ENCODE assay signal across 24 cellular contexts in the genomic region with DNA sequence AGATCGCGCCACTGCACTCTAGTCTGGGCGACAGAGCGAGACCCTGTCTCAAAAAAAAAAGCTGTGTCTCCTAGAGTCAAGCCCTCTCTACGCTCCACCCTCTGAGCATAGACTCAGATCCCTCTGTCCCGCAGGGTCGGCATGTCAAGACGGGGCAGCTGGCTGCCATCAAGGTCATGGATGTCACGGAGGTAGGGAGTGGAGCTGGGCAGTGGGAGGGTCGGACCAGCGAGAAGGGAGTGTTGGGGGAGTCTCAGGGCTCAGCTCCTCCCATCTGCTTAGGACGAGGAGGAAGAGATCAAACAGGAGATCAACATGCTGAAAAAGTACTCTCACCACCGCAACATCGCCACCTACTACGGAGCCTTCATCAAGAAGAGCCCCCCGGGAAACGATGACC. TPM values are rescaled to one million over a fixed set of nuclear protein-coding genes. Genes with fewer than 3 reads are reported as not detected.
A peak's percentile ranks its signal among the peaks of the same experiment; 100 is the strongest.
DNase-seq lines count a peak whose midpoint lies in the region; ATAC-seq, FAIRE-seq and TF ChIP-seq lines count a peak whose summit lies in the region.
"Had no signal": no experiment of that assay in that cellular context is flagged by ENCODE, and none has a peak within 500 bp of the region (broad histone marks: within the 10 kb centered on the region; RNA-seq: fewer than 3 reads in every experiment).

No MANE protein-coding gene starts in this region.

- no peak overlapping the region for H3K18ac ChIP-seq in H9 (ENCODE audit: insufficient read length, low read depth, low read length)

- H3K79me2 ChIP-seq in H9 (ENCODE audit: insufficient read depth, low read length): no peaks in the 10 kb centered on the region
- H3K79me2 ChIP-seq in keratinocyte (ENCODE audit: control insufficient read depth, insufficient read depth, low read length): peaks cover 45% of the 10 kb centered on the region

- H3K9me3 ChIP-seq in H9 (ENCODE audit: control insufficient read depth, low read depth, low read length): no peaks in the 10 kb centered on the region
- no peaks in the 10 kb centered on the region for H3K9me3 ChIP-seq in keratinocyte (ENCODE audit: control insufficient read depth, low read depth, low read length)
- H3K9me3 ChIP-seq: MG63 had no signal

- H3K14ac ChIP-seq in H9 (ENCODE audit: insufficient read depth, low read length): no peak overlapping the region

- no peak overlapping the region for H3K27ac ChIP-seq in H9 (ENCODE audit: insufficient read length, low read depth, low read length)
- peak overlapping the region; percentile 73 for H3K27ac ChIP-seq in cingulate gyrus (ENCODE audit: low read depth, low read length)
- peak overlapping the region; percentile 36 for H3K27ac ChIP-seq in keratinocyte (ENCODE audit: control insufficient read depth, insufficient read depth, low read length)
- peak overlapping the region in 13 of 21 experiments; percentile 25 to 77 (median 52) for H3K27ac ChIP-seq in skin epidermis

- no peak overlapping the region for H4K5ac ChIP-seq in H9 (ENCODE audit: insufficient read length, low read depth, low read length)

- H3T11ph ChIP-seq in H9 (ENCODE audit: low read length): no peak overlapping the region

- no peak overlapping the region for H2BK120ac ChIP-seq in H9 (ENCODE audit: low read depth, low read length, poor library complexity, severe bottlenecking)

- H3K27me3 Mint-ChIP-seq in H9 (ENCODE audit: low read depth): no peaks in the 10 kb centered on the region
- H3K27me3 Mint-ChIP-seq in stimulated activated naive B cell treated with anti-CD40 and anti-IgM and Interleukin-4, amounts not matched to agents 10 μg/mL and 1 μg/mL and 100 μg/mL, for 72 hours: no peaks in the 10 kb centered on the region

- no CpG with 5 or more reads among the region's 17 CpGs for WGBS in H9 (ENCODE audit: extremely low coverage, insufficient read length, low lambda C conversion rate)

- no peak overlapping the region for H4K8ac ChIP-seq in H9 (replicated peaks; ENCODE audit: insufficient read length, low read depth, low read length)

- H3K56ac ChIP-seq in H9 (ENCODE audit: insufficient read length, low read depth, low read length): no peak overlapping the region

- H2AK5ac ChIP-seq in H9 (ENCODE audit: insufficient read length, low read length): no peak overlapping the region

- TF ChIP-seq CTCF in H9 (conservative IDR thresholded peaks at IDR 0.05) (no peak), keratinocyte (optimal IDR thresholded peaks at IDR 0.05 in 1 of 3, IDR thresholded peaks at IDR 0.05 in 1 of 3, conservative IDR thresholded peaks at IDR 0.05 in 1 of 3; ENCODE audit: extremely low read depth in 1 of 3, insufficient read depth in 2 of 3, low read length in 3 of 3) (no peak), omental fat pad (IDR thresholded peaks at IDR 0.05) (no peak)

- H3K27ac Mint-ChIP-seq in H9: peak overlapping the region in 2 of 3 experiments; percentile 29 to 79; a peak in 2 of 7 replicates
- no peak overlapping the region for H3K27ac Mint-ChIP-seq in stimulated activated naive B cell treated with anti-CD40 and anti-IgM and Interleukin-4, amounts not matched to agents 10 μg/mL and 1 μg/mL and 100 μg/mL, for 72 hours

- no peak overlapping the region for H3K4me2 ChIP-seq in H9 (ENCODE audit: insufficient read depth, insufficient read length, low read length)
- H3K4me2 ChIP-seq in keratinocyte (ENCODE audit: control insufficient read depth, extremely low read depth, insufficient read depth, low read depth, low read length): no peak overlapping the region

- H3K9ac ChIP-seq in H9 (ENCODE audit: extremely low read depth, insufficient read length, low read length) (no peak overlapping the region), keratinocyte (ENCODE audit: control insufficient read depth, extremely low read depth, insufficient read depth, low read length) (no peak overlapping the region)

- no peak overlapping the region for H3K23ac ChIP-seq in H9 (ENCODE audit: insufficient read length, low read depth, low read length)

- H3K4me1 ChIP-seq in H9 (ENCODE audit: insufficient read depth, low read length): no peaks in the 10 kb centered on the region
- H3K4me1 ChIP-seq in keratinocyte (ENCODE audit: control insufficient read depth, extremely low read depth, insufficient read depth, low read length): peaks cover 13% of the 10 kb centered on the region

- no peaks in the 10 kb centered on the region for H3K79me1 ChIP-seq in H9 (ENCODE audit: insufficient read depth, low read depth, low read length, poor library complexity, severe bottlenecking)

- H2BK5ac ChIP-seq in H9 (ENCODE audit: insufficient read length, low read length): no peak overlapping the region

- H3K36me3 Mint-ChIP-seq in H9 (ENCODE audit: insufficient read depth in 1 of 3, low read depth in 3 of 3): peaks cover 13 to 38% (median 28%) of the 10 kb centered on the region in 3 experiments; a peak in 6 of 7 replicates
- H3K36me3 Mint-ChIP-seq in stimulated activated naive B cell treated with anti-CD40 and anti-IgM and Interleukin-4, amounts not matched to agents 10 μg/mL and 1 μg/mL and 100 μg/mL, for 72 hours: peaks cover 37 to 50% of the 10 kb centered on the region in 2 donors

- H3K4me3 ChIP-seq in keratinocyte (ENCODE audit: control insufficient read depth in 2 of 3, extremely low read depth in 1 of 3, insufficient read depth in 2 of 3, low read depth in 1 of 3, low read length in 3 of 3): no peak overlapping the region
- H3K4me3 ChIP-seq in skin epidermis: no peak overlapping the region
- H3K4me3 ChIP-seq: MG63 had no signal

- no peak overlapping the region for H2AFZ ChIP-seq in H9 (ENCODE audit: low read length)
- H2AFZ ChIP-seq in keratinocyte (ENCODE audit: control insufficient read depth, low read length): no peak overlapping the region

- H2BK12ac ChIP-seq in H9 (ENCODE audit: insufficient read length, low read depth, low read length): no peak overlapping the region

- no peak overlapping the region for H2BK20ac ChIP-seq in H9 (ENCODE audit: low read depth, low read length, poor library complexity, severe bottlenecking)

- H2BK15ac ChIP-seq in H9 (ENCODE audit: low read depth, low read length): no peak overlapping the region

- H4K20me1 ChIP-seq in H9 (ENCODE audit: control insufficient read depth, insufficient read depth, insufficient read length) (no peaks in the 10 kb centered on the region), keratinocyte (ENCODE audit: control insufficient read depth, extremely low read depth, insufficient read depth, low read length) (no peaks in the 10 kb centered on the region)

- H3K36me3 ChIP-seq in keratinocyte (ENCODE audit: control insufficient read depth in 2 of 2, extremely low read depth in 1 of 2, insufficient read depth in 2 of 2, low read length in 2 of 2): peaks cover 50 to 57% of the 10 kb centered on the region in 2 experiments
- H3K36me3 ChIP-seq: MG63 had no signal

- peaks cover 3 to 13% of the 10 kb centered on the region in 2 experiments for H3K4me1 Mint-ChIP-seq in H9
- peaks cover 3 to 13% of the 10 kb centered on the region in 2 donors for H3K4me1 Mint-ChIP-seq in stimulated activated naive B cell treated with anti-CD40 and anti-IgM and Interleukin-4, amounts not matched to agents 10 μg/mL and 1 μg/mL and 100 μg/mL, for 72 hours

- H3K9me1 ChIP-seq in keratinocyte (ENCODE audit: control insufficient read depth, extremely low read depth, insufficient read depth, low read length): no peaks in the 10 kb centered on the region

- DNase-seq in H9 (no peak), keratinocyte (ENCODE audit: low read depth, low spot score) (no peak), DMS53 treated with DMSO at 0.1 percent for 48 hours (lab: John Stamatoyannopoulos, UW; ENCODE audit: unreplicated experiment) (no peak), omental fat pad (ENCODE audit: low spot score) (no peak)
- no peak for DNase-seq in stimulated activated naive B cell treated with anti-CD40 and anti-IgM and Interleukin-4, amounts not matched to agents 10 μg/mL and 1 μg/mL and 100 μg/mL, for 72 hours
- no peak for DNase-seq in activated CD4-positive, alpha-beta T cell treated with anti-CD3 and anti-CD28 coated beads for 1 hour
- DNase-seq: 8988T, DND-41, GDM1, HCEC 1CT, Kasumi-1, MG63, NCI-H1048, NCI-H1436, NCI-H1930, NCI-H2171, NCI-H446 treated with DMSO at 0.1 percent for 48 hours, SHP77 had no signal

- H3K27me3 ChIP-seq in H9 (ENCODE audit: insufficient read depth, low read length) (no peaks in the 10 kb centered on the region), keratinocyte (ENCODE audit: control insufficient read depth, extremely low read depth, insufficient read depth, low read length) (no peaks in the 10 kb centered on the region)
- H3K27me3 ChIP-seq: MG63 had no signal

- no peak overlapping the region for H3K4ac ChIP-seq in H9 (ENCODE audit: low read depth, low read length)

- ATAC-seq in stimulated activated naive B cell treated with anti-CD40 and anti-IgM and Interleukin-4, amounts not matched to agents 10 μg/mL and 1 μg/mL and 100 μg/mL, for 72 hours (replicated peaks): no peak
- no peak for ATAC-seq in omental fat pad (ENCODE audit: low FRiP score)

- dilution Hi-C loops in keratinocyte (cut with MboI; ENCODE audit: extremely low pct_ligation_motif_present, low sequenced_read_pairs): no loop called here

- no peak overlapping the region for H4K91ac ChIP-seq in H9 (ENCODE audit: insufficient read length, low read depth, low read length)

- no peak overlapping the region; a peak in 1 of 5 replicates for H3K4me3 Mint-ChIP-seq in H9
- no peak overlapping the region for H3K4me3 Mint-ChIP-seq in stimulated activated naive B cell treated with anti-CD40 and anti-IgM and Interleukin-4, amounts not matched to agents 10 μg/mL and 1 μg/mL and 100 μg/mL, for 72 hours
- H3K4me3 Mint-ChIP-seq: CD14-positive monocyte had no signal

- no peak for FAIRE-seq in keratinocyte (lab: Jason Lieb, UNC)
- FAIRE-seq: RCC 7860 had no signal

- no peaks in the 10 kb centered on the region for H3K23me2 ChIP-seq in H9 (ENCODE audit: insufficient read length, low read depth, low read length, poor library complexity, severe bottlenecking)

- H3K9me3 Mint-ChIP-seq in H9: no peaks in the 10 kb centered on the region
- no peaks in the 10 kb centered on the region for H3K9me3 Mint-ChIP-seq in stimulated activated naive B cell treated with anti-CD40 and anti-IgM and Interleukin-4, amounts not matched to agents 10 μg/mL and 1 μg/mL and 100 μg/mL, for 72 hours

RNA-seq across cellular contexts. Expression of gene C17orf107, which starts 18.5 kb away (rescaled TPM):
- total RNA-seq in H9 (2021): 4.0 and 4.4 TPM in 2 replicates
- polyA plus RNA-seq in keratinocyte: 0.31 to 0.68 TPM (median 0.33 TPM) in 3 replicates
- 0.51 TPM for polyA plus RNA-seq in keratinocyte (2011; ENCODE audit: low read depth)
- 0.09 and 0.17 TPM in 2 replicates for polyA plus RNA-seq in keratinocyte (2011; cell fraction: cytosol; rRNA removed)
- polyA plus RNA-seq in keratinocyte (2011; cell fraction: nucleus; rRNA removed): 2.0 and 3.3 TPM in 2 replicates
- 0.30 and 1.4 TPM in 2 replicates for polyA plus RNA-seq in keratinocyte (2012; ENCODE audit: low replicate concordance)
- 0.26 to 0.89 TPM (median 0.83 TPM) in 3 replicates for polyA minus RNA-seq in keratinocyte
- polyA minus RNA-seq in keratinocyte (2011; cell fraction: cytosol; rRNA and poly(A)+ RNA removed): not detected
- 2.8 and 3.9 TPM in 2 replicates for polyA minus RNA-seq in keratinocyte (2011; cell fraction: nucleus; rRNA and poly(A)+ RNA removed)
- total RNA-seq in omental fat pad: 1 to 10 TPM in 3 of 4 donors, under 1 TPM in 1; 0.63 to 8.4 (median 3.3) TPM

RNA-seq across cellular contexts. Expression of gene CHRNE, which starts 22.0 kb away (rescaled TPM):
- 0.31 and 0.61 TPM in 2 replicates for total RNA-seq in H9 (2021)
- polyA plus RNA-seq in keratinocyte: 0.02 to 0.04 TPM in 2 of 3 replicates, not detected in the other
- not detected for polyA plus RNA-seq in keratinocyte (2011; ENCODE audit: low read depth)
- not detected in 2 replicates for polyA plus RNA-seq in keratinocyte (2011; cell fraction: cytosol; rRNA removed)
- polyA plus RNA-seq in keratinocyte (2011; cell fraction: nucleus; rRNA removed): 0.07 and 0.24 TPM in 2 replicates
- 0.17 and 0.65 TPM in 2 replicates for polyA plus RNA-seq in keratinocyte (2012; ENCODE audit: low replicate concordance)
- polyA minus RNA-seq in keratinocyte: 0.16 TPM in 1 of 3 replicates, not detected in the others
- not detected for polyA minus RNA-seq in keratinocyte (2011; cell fraction: cytosol; rRNA and poly(A)+ RNA removed)
- not detected in 2 replicates for polyA minus RNA-seq in keratinocyte (2011; cell fraction: nucleus; rRNA and poly(A)+ RNA removed)
- total RNA-seq in omental fat pad: 1 to 10 TPM in 3 of 4 donors, under 1 TPM in 1; 0.50 to 3.6 (median 1.5) TPM

RNA-seq across cellular contexts. Expression of gene MINK1, which starts 47.7 kb away (rescaled TPM):
- total RNA-seq in H9 (2021) (64.3 and 68.8 TPM in 2 replicates), omental fat pad (10 to 100 TPM; 24.4 to 57.8 (median 31.9) TPM)
- polyA plus RNA-seq in keratinocyte: 82.8 to 101 TPM (median 93.7 TPM) in 3 replicates
- 113 TPM for polyA plus RNA-seq in keratinocyte (2011; ENCODE audit: low read depth)
- 60.9 and 66.3 TPM in 2 replicates for polyA plus RNA-seq in keratinocyte (2011; cell fraction: cytosol; rRNA removed)
- 451 and 562 TPM in 2 replicates for polyA plus RNA-seq in keratinocyte (2011; cell fraction: nucleus; rRNA removed)
- 92.2 and 154 TPM in 2 replicates for polyA plus RNA-seq in keratinocyte (2012; ENCODE audit: low replicate concordance)
- polyA minus RNA-seq in keratinocyte: 137 to 232 TPM (median 209 TPM) in 3 replicates
- polyA minus RNA-seq in keratinocyte (2011; cell fraction: cytosol; rRNA and poly(A)+ RNA removed): 63.5 TPM
- polyA minus RNA-seq in keratinocyte (2011; cell fraction: nucleus; rRNA and poly(A)+ RNA removed): 113 and 158 TPM in 2 replicates

RNA-seq across cellular contexts. Expression of gene GP1BA, which starts 51.2 kb away (rescaled TPM):
- not detected in 2 replicates for total RNA-seq in H9 (2021)
- polyA plus RNA-seq in keratinocyte: not detected in 3 replicates
- not detected for polyA plus RNA-seq in keratinocyte (2011; ENCODE audit: low read depth)
- polyA plus RNA-seq in keratinocyte (2011; cell fraction: cytosol; rRNA removed): 0.03 TPM in 1 of 2 replicates, not detected in the other
- not detected in 2 replicates for polyA plus RNA-seq in keratinocyte (2011; cell fraction: nucleus; rRNA removed)
- 0.74 and 1.5 TPM in 2 replicates for polyA plus RNA-seq in keratinocyte (2012; ENCODE audit: low replicate concordance)
- polyA minus RNA-seq in keratinocyte: not detected in 3 replicates
- not detected for polyA minus RNA-seq in keratinocyte (2011; cell fraction: cytosol; rRNA and poly(A)+ RNA removed)
- polyA minus RNA-seq in keratinocyte (2011; cell fraction: nucleus; rRNA and poly(A)+ RNA removed): not detected in 2 replicates
- not detected for total RNA-seq in omental fat pad
- total RNA-seq: OCI-LY7 had no signal
- polyA plus RNA-seq: AG04450 had no signal

RNA-seq across cellular contexts. Expression of gene SLC25A11, which starts 59.0 kb away (rescaled TPM):
- total RNA-seq in H9 (2021): 74.9 and 80.6 TPM in 2 replicates
- polyA plus RNA-seq in keratinocyte: 28.3 to 43.6 TPM (median 33.8 TPM) in 3 replicates
- polyA plus RNA-seq in keratinocyte (2011; ENCODE audit: low read depth): 30.2 TPM
- polyA plus RNA-seq in keratinocyte (2011; cell fraction: cytosol; rRNA removed): 24.2 and 34.0 TPM in 2 replicates
- 20.7 and 24.5 TPM in 2 replicates for polyA plus RNA-seq in keratinocyte (2011; cell fraction: nucleus; rRNA removed)
- 26.3 and 42.6 TPM in 2 replicates for polyA plus RNA-seq in keratinocyte (2012; ENCODE audit: low replicate concordance)
- polyA minus RNA-seq in keratinocyte: 30.9 to 80.3 TPM (median 31.3 TPM) in 3 replicates
- 34.0 TPM for polyA minus RNA-seq in keratinocyte (2011; cell fraction: cytosol; rRNA and poly(A)+ RNA removed)
- 12.2 and 12.6 TPM in 2 replicates for polyA minus RNA-seq in keratinocyte (2011; cell fraction: nucleus; rRNA and poly(A)+ RNA removed)
- total RNA-seq in omental fat pad: 10 to 100 TPM; 38.9 to 74.2 (median 47.1) TPM
